Comparison of ENCODE assay signal across 8 cellular contexts in genomic region chr15:63600001-63600645, GRCh38. TPM values are rescaled to one million over a fixed set of nuclear protein-coding genes. Genes with fewer than 3 reads are reported as not detected.
DNase-seq lines count a peak whose midpoint lies in the region; ATAC-seq and TF ChIP-seq lines count a peak whose summit lies in the region.

No MANE protein-coding gene starts in this region.

- H3K27ac ChIP-seq in OCI-LY7 (ENCODE audit: low read depth, low read length, poor library complexity, severe bottlenecking) (no peak overlapping the region), coronary artery (peak overlapping the region; percentile 82 to 94), upper lobe of left lung (peak overlapping the region; percentile 59 to 84 (median 80))

- H3K9me2 ChIP-seq in OCI-LY7 (ENCODE audit: insufficient read depth, low read length), result no peaks in the 10 kb centered on the region

- TF ChIP-seq EP300 in upper lobe of left lung (IDR thresholded peaks at IDR 0.05), result no peak

- H3K9me3 ChIP-seq in OCI-LY7 (ENCODE audit: low read length) (no peaks in the 10 kb centered on the region), upper lobe of left lung (no peaks in the 10 kb centered on the region)

- peaks cover 17% of the 10 kb centered on the region for H3K4me1 Mint-ChIP-seq in mesothelial cell of epicardium

- H3K4me2 ChIP-seq in OCI-LY7 (ENCODE audit: low read length), result peak overlapping the region; percentile 37; the same call in 1 of the 2 replicates

- H3K36me3 Mint-ChIP-seq in mesothelial cell of epicardium, result no peaks in the 10 kb centered on the region

- ATAC-seq in GM19455 (IDR thresholded peaks at IDR 0.05; ENCODE audit: unreplicated experiment), result peak; percentile 4
- peak; percentile 5 to 37 for ATAC-seq in upper lobe of left lung (ENCODE audit: low FRiP score in 2 of 2)
- ATAC-seq in HG03039 (IDR thresholded peaks at IDR 0.05; ENCODE audit: unreplicated experiment), result no peak

- TF ChIP-seq POLR2A in upper lobe of left lung (IDR thresholded peaks at IDR 0.05), result no peak

- H3K27ac Mint-ChIP-seq in mesothelial cell of epicardium, result peak overlapping the region; percentile 56

- H3K4me3 Mint-ChIP-seq in mesothelial cell of epicardium, result peak overlapping the region; percentile 65

- H3K4me3 ChIP-seq in AG09309 (ENCODE audit: control insufficient read depth, low read depth, low read length) (peak overlapping the region; percentile 79), OCI-LY7 (ENCODE audit: low read depth, low read length, poor library complexity, severe bottlenecking) (no peak overlapping the region), coronary artery (peak overlapping the region; percentile 85), upper lobe of left lung (peak overlapping the region; percentile 48 to 82 (median 68))

- DNase-seq in AG09309 (ENCODE audit: low read depth) (no peak), OCI-LY7 (ENCODE audit: low spot score) (no peak), coronary artery (ENCODE audit: low spot score) (no peak), mesothelial cell of epicardium (ENCODE audit: low spot score in 2 of 2, unreplicated experiment in 2 of 2) (no peak), upper lobe of left lung (peak in 1 of 2 donors; percentile 36), DMS79 (lab: John Stamatoyannopoulos, UW) (no peak)

- CTCF ChIA-PET in OCI-LY7 (lab: Charles Lee; ENCODE audit: unreplicated experiment), result interaction anchor here (0.6 kb wide), 1 partner anchor 250 kb away, joined by 3 read pairs; no protein-coding TSS in a partner anchor

- H4K20me1 ChIP-seq in OCI-LY7 (ENCODE audit: insufficient read depth, low read length), result no peaks in the 10 kb centered on the region; the same call in 1 of the 2 replicates

- H3K36me3 ChIP-seq in OCI-LY7 (ENCODE audit: insufficient read depth, low read length) (no peaks in the 10 kb centered on the region), upper lobe of left lung (peaks cover 0 to under 1% (median 0%) of the 10 kb centered on the region in 4 donors)

- TF ChIP-seq CTCF in AG09309 (IDR thresholded peaks at IDR 0.05; ENCODE audit: control insufficient read depth, insufficient read depth, low read depth, low read length, missing control alignments), result no peak
- TF ChIP-seq CTCF in OCI-LY7 (conservative IDR thresholded peaks at IDR 0.05; ENCODE audit: low read length), result no peak
- TF ChIP-seq CTCF in coronary artery (IDR thresholded peaks at IDR 0.05), result no peak
- no peak for TF ChIP-seq CTCF in mesothelial cell of epicardium (IDR thresholded peaks at IDR 0.05; ENCODE audit: unreplicated experiment)
- no peak for TF ChIP-seq CTCF in upper lobe of left lung (IDR thresholded peaks at IDR 0.05)

- peaks cover 30% of the 10 kb centered on the region for H3K27me3 Mint-ChIP-seq in mesothelial cell of epicardium (ENCODE audit: low read depth)

- BruUV-seq in OCI-LY7 (replicated peaks; lab: Mats Ljungman, UMichigan), result no TSS peak

- peaks cover 55% of the 10 kb centered on the region for H3K4me1 ChIP-seq in OCI-LY7 (ENCODE audit: insufficient read depth, low read length, poor library complexity, severe bottlenecking)
- H3K4me1 ChIP-seq in upper lobe of left lung, result peaks cover 24 to 47% (median 30%) of the 10 kb centered on the region in 4 donors

- intact Hi-C loops in OCI-LY7 (cut with micrococcal nuclease; ENCODE audit: unreplicated experiment), result no loop called here

- no peak overlapping the region for H2AFZ ChIP-seq in OCI-LY7 (ENCODE audit: low read length)

- no peaks in the 10 kb centered on the region for H3K79me2 ChIP-seq in OCI-LY7 (ENCODE audit: insufficient read depth, low read depth, low read length)

- no peaks in the 10 kb centered on the region for H3K9me3 Mint-ChIP-seq in mesothelial cell of epicardium

- H3K27me3 ChIP-seq in upper lobe of left lung, result no peaks in the 10 kb centered on the region

- WGBS in upper lobe of left lung, 2 donors, result 24% methylated on average over 28 of the region's 28 CpGs; no CpG with 5 or more reads in 1 of the 2 donors

- POLR2A ChIA-PET in OCI-LY7 (lab: Charles Lee), result interaction anchor here (1.1 kb wide), 1 partner anchor 10 kb away, joined by 3 read pairs; no protein-coding TSS in a partner anchor

RNA-seq across cellular contexts. Expression of gene FBXL22, which starts 2.9 kb away (rescaled TPM):
- total RNA-seq in OCI-LY7 (2014; rRNA removed; shearing (Covaris generic)), result 0.19 and 0.62 TPM in 2 replicates
- 0.37 TPM in 1 of 2 replicates, not detected in the other for total RNA-seq in OCI-LY7 (2022)
- total RNA-seq in mesothelial cell of epicardium, result 0.20 to 0.63 TPM (median 0.55 TPM) in 3 replicates
- 1 to 10 TPM in 4 of 6 donors, not detected in 2; 1.1 to 2.0 (median 1.8) TPM for total RNA-seq in upper lobe of left lung
